ENCODE assay signal across 27 cellular contexts in the genomic region with DNA sequence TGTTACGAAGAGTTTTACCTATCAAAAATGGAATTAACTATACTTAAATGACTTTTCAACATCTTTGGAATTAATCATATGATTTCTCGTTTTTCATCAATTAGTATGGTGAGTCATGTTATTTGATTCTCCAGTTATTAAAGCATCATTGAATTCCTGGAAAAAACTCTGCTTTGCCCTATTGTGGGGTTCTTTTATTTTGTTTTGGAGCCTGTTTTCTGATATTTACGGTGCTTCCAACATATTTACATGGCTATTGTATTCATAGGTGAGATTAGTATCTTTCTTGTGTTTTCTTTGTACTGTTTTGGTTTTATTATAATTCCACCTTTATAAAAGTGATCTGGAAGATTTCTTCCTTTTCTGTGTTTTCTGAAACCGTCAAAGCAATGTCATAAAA.
"Had no signal": no experiment of that assay in that cellular context is flagged by ENCODE, and none has a peak within 500 bp of the region (broad histone marks: within the 10 kb centered on the region; RNA-seq: fewer than 3 reads in every experiment).

No MANE protein-coding gene starts in this region.

- ATAC-seq: stimulated activated effector memory CD8-positive, alpha-beta T cell treated with anti-CD3 and anti-CD28 coated beads, Interleukin-12 subunit alpha, Interleukin-12 subunit beta, amount 100 ng/mL, for 72 hours; stimulated activated memory B cell treated with anti-CD40 and anti-IgM and Interleukin-4, amounts not matched to agents 10 μg/mL and 1 μg/mL and 100 μg/mL, for 72 hours; stimulated activated naive B cell treated with anti-CD40 and anti-IgM and Interleukin-4, amounts not matched to agents 10 μg/mL and 1 μg/mL and 100 μg/mL, for 72 hours; stimulated activated naive CD8-positive, alpha-beta T cell treated with anti-CD3 and anti-CD28 coated beads, Interleukin-15, amount 100 ng/mL, for 72 hours; stimulated activated naive CD8-positive, alpha-beta T cell treated with anti-CD3 and anti-CD28 coated beads, Interleukin-15, Interleukin-2, amounts not matched to agents 100 U/mL and 50 U/mL, for 24 hours; upper lobe of right lung had no signal

- H3K4me3 ChIP-seq: stomach, suprapubic skin, testis, thoracic aorta, thyroid gland, tibial artery, tibial nerve, transverse colon, upper lobe of left lung, upper lobe of right lung, uterus, vagina had no signal

- H3K4me1 ChIP-seq: stomach, suprapubic skin, testis, thyroid gland, tibial artery, tibial nerve, transverse colon, upper lobe of left lung, upper lobe of right lung, uterus, vagina had no signal

- H3K27ac ChIP-seq: stomach, suprapubic skin, testis, thoracic aorta, thyroid gland, tibial artery, tibial nerve, transverse colon, upper lobe of left lung, upper lobe of right lung, uterus, vagina had no signal

- H3K36me3 ChIP-seq: stomach, suprapubic skin, thoracic aorta, thyroid gland, tibial artery, tibial nerve, transverse colon, upper lobe of left lung, upper lobe of right lung, uterus, vagina had no signal

- H3K9me3 ChIP-seq: suprapubic skin, testis, thoracic aorta, thyroid gland, transverse colon, upper lobe of right lung, uterus, vagina had no signal

- H3K27me3 ChIP-seq: suprapubic skin, testis, thyroid gland, tibial artery, tibial nerve, transverse colon, upper lobe of left lung, uterus, vagina had no signal

- FAIRE-seq: urothelium cell line had no signal

- DNase-seq: stimulated activated CD4-positive, alpha-beta T cell treated with anti-CD3 and anti-CD28 coated beads, Interleukin-2, amount 100 ng/mL, for 48 hours; stimulated activated CD4-positive, alpha-beta T cell treated with anti-CD3 and anti-CD28 coated beads, Interleukin-4, amount 100 ng/mL, for 1 hour; stimulated activated CD4-positive, alpha-beta T cell treated with anti-CD3 and anti-CD28 coated beads, Interleukin-4, amount 100 ng/mL, for 24 hours; stimulated activated CD4-positive, alpha-beta T cell treated with anti-CD3 and anti-CD28 coated beads, Interleukin-4, amount 100 ng/mL, for 4 hours; stimulated activated CD8-positive, alpha-beta memory T cell treated with anti-CD3 and anti-CD28 coated beads, Interleukin-4, amount 100 ng/mL, for 48 hours; stimulated activated naive B cell treated with anti-CD40 and anti-IgM and Interleukin-4, amounts not matched to agents 10 μg/mL and 1 μg/mL and 100 μg/mL, for 72 hours; stimulated activated naive CD4-positive, alpha-beta T cell; stimulated activated naive CD4-positive, alpha-beta T cell treated with Interleukin-2 at 50 U/mL for 16 hours; stimulated activated naive CD8-positive, alpha-beta T cell treated with anti-CD3 and anti-CD28 coated beads, Interleukin-15, amount 100 ng/mL, for 72 hours; stimulated activated naive CD8-positive, alpha-beta T cell treated with anti-CD3 and anti-CD28 coated beads, Interleukin-15, Interleukin-2, amounts not matched to agents 100 U/mL and 50 U/mL, for 24 hours; stomach; substantia nigra; testis; thyroid gland; tibial artery; transverse colon; trophoblast cell; upper lobe of left lung; upper lobe of right lung; uterus had no signal
